ENCODE assay signal across 29 cellular contexts in genomic region chr12:9068600-9068999, GRCh38. TPM values are rescaled to one million over a fixed set of nuclear protein-coding genes. Genes with fewer than 3 reads are reported as not detected.
"Had no signal": no experiment of that assay in that cellular context is flagged by ENCODE, and none has a peak within 500 bp of the region (broad histone marks: within the 10 kb centered on the region; RNA-seq: fewer than 3 reads in every experiment).

No MANE protein-coding gene starts in this region.

- H3K9me3 Mint-ChIP-seq: dendritic cell treated with granulocyte-macrophage colony-stimulating factor and Interleukin-4, amounts not matched to agents 40 ng/mL and 50 ng/mL, for 4 days; effector memory CD8-positive, alpha-beta T cell; endodermal cell had no signal

- FAIRE-seq: colon, endometrium, endothelial cell of umbilical vein, frontal cortex had no signal

- H3K36me3 ChIP-seq: colonic mucosa had no signal

- H3K27ac ChIP-seq: colonic mucosa, coronary artery, dorsolateral prefrontal cortex, epithelial cell of prostate, esophagus muscularis mucosa, esophagus squamous epithelium, foreskin keratinocyte, gastrocnemius medialis, gastroesophageal sphincter, heart left ventricle, heart right ventricle had no signal

- H3K27me3 ChIP-seq: colonic mucosa, dorsolateral prefrontal cortex, esophagus muscularis mucosa, foreskin keratinocyte, gastrocnemius medialis, gastroesophageal sphincter, heart left ventricle, heart right ventricle had no signal

- H3K9me3 ChIP-seq: colonic mucosa, esophagus muscularis mucosa, esophagus squamous epithelium, gastrocnemius medialis, gastroesophageal sphincter, heart left ventricle, heart right ventricle had no signal

- DNase-seq: colonic mucosa; cortex of kidney; dermis blood vessel endothelial cell; dorsolateral prefrontal cortex; effector CD4-positive, alpha-beta T cell; effector CD8-positive, alpha-beta T cell; effector memory CD4-positive, alpha-beta T cell; effector memory CD8-positive, alpha-beta T cell; endodermal cell; erythroblast; esophagus squamous epithelium; foreskin fibroblast; foreskin keratinocyte; foreskin melanocyte; gastrocnemius medialis; glutamatergic neuron; head of caudate nucleus; heart left ventricle; heart right ventricle had no signal

- H3K27me3 Mint-ChIP-seq: effector memory CD8-positive, alpha-beta T cell had no signal

- H3K4me3 ChIP-seq: colonic mucosa, coronary artery, dorsolateral prefrontal cortex, esophagus muscularis mucosa, esophagus squamous epithelium, gastrocnemius medialis, gastroesophageal sphincter, heart left ventricle, heart right ventricle had no signal

- H3K27ac Mint-ChIP-seq: effector memory CD8-positive, alpha-beta T cell; endodermal cell had no signal

- ATAC-seq: effector memory CD8-positive, alpha-beta T cell; esophagus mucosa; foreskin keratinocyte; gastrocnemius medialis; gastroesophageal sphincter; heart left ventricle; heart right ventricle had no signal

- H3K4me3 Mint-ChIP-seq: dendritic cell treated with granulocyte-macrophage colony-stimulating factor and Interleukin-4, amounts not matched to agents 40 ng/mL and 50 ng/mL, for 4 days; effector memory CD8-positive, alpha-beta T cell; endodermal cell had no signal

RNA-seq across cellular contexts. Expression of gene A2M, which starts 47.1 kb away (rescaled TPM):
- total RNA-seq: foreskin keratinocyte had no signal
